In genomic region chr4:139689093-139689722, GRCh38 we compare ENCODE assay signal across 1 cellular context.
TF ChIP-seq lines count a peak whose summit lies in the region.

No MANE protein-coding gene starts in this region.

TF ChIP-seq in HepG2, 621 proteins besides CTCF, POLR2A, EP300 and RAD21 (continued from another document and continues in another):
- no peak for TF ChIP-seq ZNF24 (IDR thresholded peaks at IDR 0.05)
- no peak for TF ChIP-seq KMT2B (CRISPR knock-in tag; IDR thresholded peaks at IDR 0.05)
- TF ChIP-seq PLRG1 (conservative IDR thresholded peaks at IDR 0.05), result no peak
- no peak for TF ChIP-seq ZHX2 (IDR thresholded peaks at IDR 0.05; ENCODE audit: low read depth)
- no peak for TF ChIP-seq ZHX2 (CRISPR knock-in tag; IDR thresholded peaks at IDR 0.05; ENCODE audit: borderline replicate concordance)
- TF ChIP-seq WIZ (CRISPR knock-in tag; IDR thresholded peaks at IDR 0.05), result no peak
- no peak for TF ChIP-seq ZNF703 (CRISPR knock-in tag; IDR thresholded peaks at IDR 0.05; ENCODE audit: borderline replicate concordance)
- TF ChIP-seq ZNF766 (CRISPR knock-in tag; IDR thresholded peaks at IDR 0.05; ENCODE audit: borderline replicate concordance), result peak; percentile 58; the same call in 1 of the 2 replicates
- TF ChIP-seq AHR (CRISPR knock-in tag; IDR thresholded peaks at IDR 0.05), result no peak
- TF ChIP-seq FOXO4 (CRISPR knock-in tag; conservative IDR thresholded peaks at IDR 0.05), result no peak
- no peak for TF ChIP-seq LRRFIP1 (CRISPR knock-in tag; conservative IDR thresholded peaks at IDR 0.05)
- peak; percentile 61; the same call in 1 of the 2 replicates for TF ChIP-seq TFAP4 (IDR thresholded peaks at IDR 0.05; ENCODE audit: borderline replicate concordance, low read depth)
- TF ChIP-seq NFE2L1 (CRISPR knock-in tag; IDR thresholded peaks at IDR 0.05; ENCODE audit: borderline replicate concordance), result no peak
- no peak for TF ChIP-seq ZNF468 (CRISPR knock-in tag; IDR thresholded peaks at IDR 0.05)
- TF ChIP-seq HNF4A (CRISPR knock-in tag; IDR thresholded peaks at IDR 0.05), result peak; percentile 100
- TF ChIP-seq ZNF761 (CRISPR knock-in tag; conservative IDR thresholded peaks at IDR 0.05), result no peak
- TF ChIP-seq ZNF660 (CRISPR knock-in tag; IDR thresholded peaks at IDR 0.05; ENCODE audit: borderline replicate concordance, low read depth), result no peak
- TF ChIP-seq PHF20 (CRISPR knock-in tag; IDR thresholded peaks at IDR 0.05), result no peak
- peak; percentile 29; the same call in 1 of the 2 replicates for TF ChIP-seq FOXC1 (CRISPR knock-in tag; IDR thresholded peaks at IDR 0.05; ENCODE audit: borderline replicate concordance)
- no peak for TF ChIP-seq SPEN (CRISPR knock-in tag; IDR thresholded peaks at IDR 0.05; ENCODE audit: low read depth)
- TF ChIP-seq MED8 (CRISPR knock-in tag; IDR thresholded peaks at IDR 0.05; ENCODE audit: insufficient replicate concordance), result peak; percentile 78
- TF ChIP-seq ZNF549 (CRISPR knock-in tag; IDR thresholded peaks at IDR 0.05), result no peak
- no peak for TF ChIP-seq SNRNP70 (IDR thresholded peaks at IDR 0.05; ENCODE audit: low read depth, low read length)
- TF ChIP-seq ZNF431 (CRISPR knock-in tag; IDR thresholded peaks at IDR 0.05; ENCODE audit: borderline replicate concordance, low read depth), result no peak
- TF ChIP-seq FOXM1 (CRISPR knock-in tag; IDR thresholded peaks at IDR 0.05), result no peak
- TF ChIP-seq ZNF567 (CRISPR knock-in tag; IDR thresholded peaks at IDR 0.05; ENCODE audit: borderline replicate concordance), result no peak
- no peak for TF ChIP-seq ZFY (CRISPR knock-in tag; IDR thresholded peaks at IDR 0.05)
- peak; percentile 96 for TF ChIP-seq NCOA2 (CRISPR knock-in tag; IDR thresholded peaks at IDR 0.05)
- TF ChIP-seq CREBL2 (CRISPR knock-in tag; IDR thresholded peaks at IDR 0.05; ENCODE audit: borderline replicate concordance), result no peak
- no peak for TF ChIP-seq FOXA1 (IDR thresholded peaks at IDR 0.05)
- peak; percentile 68; the same call in 1 of the 2 replicates for TF ChIP-seq FOXA1 (CRISPR knock-in tag; IDR thresholded peaks at IDR 0.05)
- no peak for TF ChIP-seq SP1 (IDR thresholded peaks at IDR 0.05)
- TF ChIP-seq SP1 (CRISPR knock-in tag; IDR thresholded peaks at IDR 0.05), result no peak
- TF ChIP-seq HOXA9 (CRISPR knock-in tag; IDR thresholded peaks at IDR 0.05; ENCODE audit: borderline replicate concordance), result no peak
- no peak; the same call in 1 of the 2 replicates for TF ChIP-seq KDM5B (CRISPR knock-in tag; IDR thresholded peaks at IDR 0.05; ENCODE audit: borderline replicate concordance)
- peak; percentile 66; the same call in 1 of the 2 replicates for TF ChIP-seq THAP11 (CRISPR knock-in tag; IDR thresholded peaks at IDR 0.05)
- TF ChIP-seq GRHL1 (CRISPR knock-in tag; conservative IDR thresholded peaks at IDR 0.05), result no peak
- no peak for TF ChIP-seq SYNCRIP (IDR thresholded peaks at IDR 0.05; ENCODE audit: insufficient read depth, low read depth, low read length)
- no peak for TF ChIP-seq ZKSCAN1 (IDR thresholded peaks at IDR 0.05; ENCODE audit: low read length)
- TF ChIP-seq ZC3H4 (CRISPR knock-in tag; IDR thresholded peaks at IDR 0.05; ENCODE audit: borderline replicate concordance), result no peak
- TF ChIP-seq ETV6 (CRISPR knock-in tag; conservative IDR thresholded peaks at IDR 0.05), result no peak; the same call in 1 of the 2 replicates
- TF ChIP-seq ZFP90 (CRISPR knock-in tag; IDR thresholded peaks at IDR 0.05; ENCODE audit: borderline replicate concordance), result no peak
- peak; percentile 84 for TF ChIP-seq HDAC1 (CRISPR knock-in tag; IDR thresholded peaks at IDR 0.05)
- no peak for TF ChIP-seq FUBP1 (CRISPR knock-in tag; IDR thresholded peaks at IDR 0.05; ENCODE audit: borderline replicate concordance)
- TF ChIP-seq MLLT10 (CRISPR knock-in tag; IDR thresholded peaks at IDR 0.05), result no peak
- TF ChIP-seq ZFP82 (CRISPR knock-in tag; IDR thresholded peaks at IDR 0.05; ENCODE audit: borderline replicate concordance), result no peak
- no peak for TF ChIP-seq ZNF367 (CRISPR knock-in tag; IDR thresholded peaks at IDR 0.05; ENCODE audit: borderline replicate concordance)
- TF ChIP-seq ZNF784 (CRISPR knock-in tag; IDR thresholded peaks at IDR 0.05; ENCODE audit: borderline replicate concordance), result no peak
- TF ChIP-seq ZNF737 (CRISPR knock-in tag; IDR thresholded peaks at IDR 0.05; ENCODE audit: borderline replicate concordance), result no peak
- no peak for TF ChIP-seq SSRP1 (CRISPR knock-in tag; IDR thresholded peaks at IDR 0.05)
- no peak for TF ChIP-seq HNRNPUL1 (IDR thresholded peaks at IDR 0.05; ENCODE audit: low read depth, low read length)
- TF ChIP-seq ZMYM3 (CRISPR knock-in tag; IDR thresholded peaks at IDR 0.05), result peak; percentile 52; the same call in 1 of the 2 replicates
- TF ChIP-seq ZNF574 (CRISPR knock-in tag; IDR thresholded peaks at IDR 0.05), result peak; percentile 66; the same call in 1 of the 2 replicates
